In the genomic region with DNA sequence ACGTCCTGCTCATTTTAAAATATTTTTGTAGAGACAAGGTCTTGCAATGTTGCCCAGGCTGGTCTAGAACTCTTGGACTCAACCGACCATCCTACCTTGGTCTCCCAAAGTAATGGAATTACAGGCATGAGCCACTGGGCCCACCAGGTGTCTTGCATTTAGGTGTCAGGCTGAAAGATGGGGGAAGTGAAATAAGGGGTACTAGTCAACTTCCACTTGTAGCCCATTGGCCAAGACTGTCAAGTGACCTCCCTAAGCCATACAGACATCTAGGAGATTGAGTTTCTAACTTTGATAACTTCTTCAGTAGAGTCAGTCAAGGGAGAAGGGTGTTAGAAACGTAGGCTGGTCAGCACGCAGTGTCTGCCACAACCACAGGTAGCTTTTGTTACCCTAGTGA, we compare ENCODE assay signal across 17 cellular contexts. TPM values are rescaled to one million over a fixed set of nuclear protein-coding genes. Genes with fewer than 3 reads are reported as not detected.
DNase-seq lines count a peak whose midpoint lies in the region; ATAC-seq, FAIRE-seq and TF ChIP-seq lines count a peak whose summit lies in the region.
"Had no signal": no experiment of that assay in that cellular context is flagged by ENCODE, and none has a peak within 500 bp of the region (broad histone marks: within the 10 kb centered on the region; RNA-seq: fewer than 3 reads in every experiment).

No MANE protein-coding gene starts in this region.

- 91 to 94% (median 92%) methylated on average over 4 of the region's 4 CpGs for WGBS in psoas muscle, 3 donors

- H3K36me3 ChIP-seq in OCI-LY7 (ENCODE audit: insufficient read depth, low read length) (no peaks in the 10 kb centered on the region), psoas muscle (ENCODE audit: insufficient read depth in 1 of 2, low read depth in 1 of 2) (no peaks in the 10 kb centered on the region)

- no peaks in the 10 kb centered on the region for H3K9me2 ChIP-seq in OCI-LY7 (ENCODE audit: insufficient read depth, low read length)

- H3K4me2 ChIP-seq in OCI-LY7 (ENCODE audit: low read length): no peak overlapping the region

- BruUV-seq in OCI-LY7 (replicated peaks; lab: Mats Ljungman, UMichigan): no TSS peak

- H3K4me1 ChIP-seq in OCI-LY7 (ENCODE audit: insufficient read depth, low read length, poor library complexity, severe bottlenecking) (peaks cover 32% of the 10 kb centered on the region), psoas muscle (no peaks in the 10 kb centered on the region)

- no peak overlapping the region for H3K27ac Mint-ChIP-seq in stimulated activated naive B cell treated with anti-CD40 and anti-IgM and Interleukin-4, amounts not matched to agents 10 μg/mL and 1 μg/mL and 100 μg/mL, for 72 hours
- H3K27ac Mint-ChIP-seq in immature natural killer cell: peak overlapping the region in 1 of 6 donors; percentile 49
- H3K27ac Mint-ChIP-seq: CD4-positive, alpha-beta T cell; H9 had no signal

- FAIRE-seq in GM12891 (lab: Jason Lieb, UNC): peak; percentile 50
- FAIRE-seq: A204.1, HepG2, HTR-8/SVneo had no signal

- H3K4me3 ChIP-seq in OCI-LY7 (ENCODE audit: low read depth, low read length, poor library complexity, severe bottlenecking): no peak overlapping the region
- H3K4me3 ChIP-seq in psoas muscle: no peak overlapping the region

- H3K79me2 ChIP-seq in OCI-LY7 (ENCODE audit: insufficient read depth, low read depth, low read length): no peaks in the 10 kb centered on the region

- no peaks in the 10 kb centered on the region for H3K9me3 ChIP-seq in OCI-LY7 (ENCODE audit: low read length)
- no peaks in the 10 kb centered on the region for H3K9me3 ChIP-seq in psoas muscle

- H3K27me3 ChIP-seq in psoas muscle (ENCODE audit: insufficient read depth in 3 of 3, low read length in 2 of 3): no peaks in the 10 kb centered on the region

- no peak for TF ChIP-seq POLR2A in GM12891 (IDR thresholded peaks at IDR 0.05; ENCODE audit: low read depth, low read length)

- no peak overlapping the region for H3K27ac ChIP-seq in OCI-LY7 (ENCODE audit: low read depth, low read length, poor library complexity, severe bottlenecking)
- no peak overlapping the region for H3K27ac ChIP-seq in psoas muscle

- H2AFZ ChIP-seq in OCI-LY7 (ENCODE audit: low read length): peak overlapping the region; percentile 6; the same call in 1 of the 2 replicates

- POLR2A ChIA-PET in OCI-LY7 (lab: Charles Lee): interaction anchor here (1.2 to 1.5 kb wide), 3 partner anchors 9 to 137 kb away, joined by 3 read pairs; no protein-coding TSS in a partner anchor

- H3K4me3 Mint-ChIP-seq in stimulated activated naive B cell treated with anti-CD40 and anti-IgM and Interleukin-4, amounts not matched to agents 10 μg/mL and 1 μg/mL and 100 μg/mL, for 72 hours: no peak overlapping the region
- H3K4me3 Mint-ChIP-seq in immature natural killer cell: no peak overlapping the region
- H3K4me3 Mint-ChIP-seq: B cell; CD4-positive, alpha-beta T cell; H9 had no signal

- H4K20me1 ChIP-seq in OCI-LY7 (ENCODE audit: insufficient read depth, low read length): no peaks in the 10 kb centered on the region

- peak; percentile 42 to 65 for ATAC-seq in stimulated activated naive B cell treated with anti-CD40 and anti-IgM and Interleukin-4, amounts not matched to agents 10 μg/mL and 1 μg/mL and 100 μg/mL, for 72 hours (replicated peaks)
- no peak for ATAC-seq in psoas muscle

- H3K27me3 Mint-ChIP-seq in stimulated activated naive B cell treated with anti-CD40 and anti-IgM and Interleukin-4, amounts not matched to agents 10 μg/mL and 1 μg/mL and 100 μg/mL, for 72 hours: no peaks in the 10 kb centered on the region
- H3K27me3 Mint-ChIP-seq in immature natural killer cell (ENCODE audit: low read depth in 3 of 3): peaks cover 0 to 2% (median 1%) of the 10 kb centered on the region in 3 donors
- H3K27me3 Mint-ChIP-seq: B cell; CD4-positive, alpha-beta T cell had no signal

- CTCF ChIA-PET in OCI-LY7 (lab: Charles Lee; ENCODE audit: unreplicated experiment): no interaction called here

- H3K36me3 Mint-ChIP-seq in stimulated activated naive B cell treated with anti-CD40 and anti-IgM and Interleukin-4, amounts not matched to agents 10 μg/mL and 1 μg/mL and 100 μg/mL, for 72 hours: peaks cover 12 to 13% of the 10 kb centered on the region in 2 donors
- peaks cover 0 to 3% (median 0%) of the 10 kb centered on the region in 3 donors for H3K36me3 Mint-ChIP-seq in immature natural killer cell

- DNase-seq in GM12891 (ENCODE audit: insufficient read length, low spot score) (no peak), OCI-LY7 (ENCODE audit: low spot score) (peak; percentile 40), germinal center (ENCODE audit: low spot score) (peak; percentile 29), immature natural killer cell (no peak), GF-D8 (lab: John Stamatoyannopoulos, UW) (no peak), psoas muscle (no peak)
- no peak for DNase-seq in stimulated activated naive B cell treated with anti-CD40 and anti-IgM and Interleukin-4, amounts not matched to agents 10 μg/mL and 1 μg/mL and 100 μg/mL, for 72 hours
- DNase-seq: C1 segment of cervical spinal cord; Calu3; CD4-positive, alpha-beta T cell; DMS 273 treated with DMSO at 0.1 percent for 48 hours; GOT3; H9 had no signal

- intact Hi-C loops in OCI-LY7 (cut with micrococcal nuclease; ENCODE audit: unreplicated experiment): no loop called here
- intact Hi-C loops in psoas muscle (cut with DNase I): no loop called here

- H3K9me3 Mint-ChIP-seq in stimulated activated naive B cell treated with anti-CD40 and anti-IgM and Interleukin-4, amounts not matched to agents 10 μg/mL and 1 μg/mL and 100 μg/mL, for 72 hours: peaks cover 0 to 5% of the 10 kb centered on the region in 2 donors
- no peaks in the 10 kb centered on the region for H3K9me3 Mint-ChIP-seq in immature natural killer cell
- H3K9me3 Mint-ChIP-seq: CD4-positive, alpha-beta T cell; H9 had no signal

- H3K4me1 Mint-ChIP-seq in stimulated activated naive B cell treated with anti-CD40 and anti-IgM and Interleukin-4, amounts not matched to agents 10 μg/mL and 1 μg/mL and 100 μg/mL, for 72 hours: peaks cover 19 to 45% of the 10 kb centered on the region in 2 donors
- peaks cover 2 to 8% of the 10 kb centered on the region in 2 donors for H3K4me1 Mint-ChIP-seq in immature natural killer cell
- H3K4me1 Mint-ChIP-seq: H9 had no signal

- TF ChIP-seq CTCF in OCI-LY7 (conservative IDR thresholded peaks at IDR 0.05; ENCODE audit: low read length) (no peak), psoas muscle (IDR thresholded peaks at IDR 0.05) (no peak)

TF ChIP-seq in GM12891, 5 proteins besides CTCF, POLR2A, EP300 and RAD21:
- no peak for TF ChIP-seq POLR2AphosphoS5 (IDR thresholded peaks at IDR 0.05; ENCODE audit: low read depth, low read length)
- TF ChIP-seq SPI1 (IDR thresholded peaks at IDR 0.05; ENCODE audit: low read depth, low read length): peak; percentile 43
- no peak for TF ChIP-seq TAF1 (IDR thresholded peaks at IDR 0.05; ENCODE audit: low read depth, low read length)

RNA-seq across cellular contexts. Expression of a gene that starts 32.0 kb away (rescaled TPM):
- polyA plus RNA-seq in GM12891 (2012; ENCODE audit: low read depth, missing spikeins): 46.5 TPM
- 47.6 and 51.0 TPM in 2 replicates for total RNA-seq in OCI-LY7 (2014; rRNA removed; shearing (Covaris generic))
- total RNA-seq in OCI-LY7 (2022): 69.1 and 73.0 TPM in 2 replicates
- polyA plus RNA-seq in immature natural killer cell: 100 to 1,000 TPM; 163 to 242 (median 169) TPM
- total RNA-seq in psoas muscle: 10 to 100 TPM; 19.0 to 37.4 (median 30.6) TPM
- polyA plus RNA-seq in psoas muscle: 10 to 100 TPM; 19.8 to 43.1 (median 26.9) TPM

Comparison
In these comparisons a context has a peak if more than half of its experiments do, and no peak if none do; other contexts are left out.
1. DNase-seq: peak in OCI-LY7 (single experiment) and germinal center (single experiment); none in GM12891 (single experiment), stimulated activated naive B cell treated with anti-CD40 and anti-IgM and Interleukin-4, amounts not matched to agents 10 μg/mL and 1 μg/mL and 100 μg/mL, for 72 hours (single experiment), immature natural killer cell (0 of 3), GF-D8 (single experiment) and psoas muscle (0 of 2).
2. ATAC-seq: peak in stimulated activated naive B cell treated with anti-CD40 and anti-IgM and Interleukin-4, amounts not matched to agents 10 μg/mL and 1 μg/mL and 100 μg/mL, for 72 hours (2 of 2); none in psoas muscle (0 of 4).